Comparison of ENCODE assay signal across 8 cellular contexts in genomic region chr2:132349082-132349687, GRCh38.
DNase-seq lines count a peak whose midpoint lies in the region; ATAC-seq, FAIRE-seq and TF ChIP-seq lines count a peak whose summit lies in the region.
"Not testable (repeated sequence)": the region's sequence is repeated elsewhere in the genome, so short reads cannot be mapped to it uniquely, and the experiment has no call there.

No MANE protein-coding gene starts in this region.

- TF ChIP-seq CTCF in BJ (IDR thresholded peaks at IDR 0.05; ENCODE audit: insufficient read depth, low read depth, low read length) (peak; percentile 74), GM23338 (conservative IDR thresholded peaks at IDR 0.05; ENCODE audit: low read depth in 2 of 2) (peak; percentile 72 to 79), OCI-LY7 (conservative IDR thresholded peaks at IDR 0.05; ENCODE audit: low read length) (peak; percentile 74), HepG2 (CRISPR knock-in tag; IDR thresholded peaks at IDR 0.05) (peak; percentile 80)

- not testable (repeated sequence) for H3K27ac Mint-ChIP-seq in GM23338; activated naive CD4-positive, alpha-beta T cell treated with anti-CD3 and anti-CD28 coated beads for 36 hours

- not testable (repeated sequence) for H2AFZ ChIP-seq in GM23338; OCI-LY7 (ENCODE audit: low read length); HepG2 (ENCODE audit: low read length)

- not testable (repeated sequence) for H3K27me3 Mint-ChIP-seq in GM23338 (ENCODE audit: insufficient read depth, low read depth, poor library complexity)
- H3K27me3 Mint-ChIP-seq in activated naive CD4-positive, alpha-beta T cell treated with anti-CD3 and anti-CD28 coated beads for 36 hours (ENCODE audit: low read depth) = peaks cover 15% of the 10 kb centered on the region

- 0 out of 2 replicates have a peak, but pooled peaks have one; percentile 39 for TF ChIP-seq RAD21 in HepG2 (CRISPR knock-in tag; IDR thresholded peaks at IDR 0.05)

- H3K36me3 ChIP-seq in BJ (ENCODE audit: control insufficient read depth, insufficient read depth, low read length); GM23338 (ENCODE audit: insufficient read depth); OCI-LY7 (ENCODE audit: insufficient read depth, low read length); HepG2 (replicated peaks in 1 of 2; ENCODE audit: control insufficient read depth in 1 of 2, insufficient read depth in 2 of 2, low read length in 2 of 2): not testable (repeated sequence)

- H3K4me1 Mint-ChIP-seq in GM23338; activated naive CD4-positive, alpha-beta T cell treated with anti-CD3 and anti-CD28 coated beads for 36 hours (ENCODE audit: low read depth): not testable (repeated sequence)

- H3K27me3 ChIP-seq in BJ (ENCODE audit: control insufficient read depth, insufficient read depth, low read length); HepG2 (ENCODE audit: control insufficient read depth in 1 of 2, insufficient read depth in 2 of 2, low read length in 2 of 2): not testable (repeated sequence)
- H3K27me3 ChIP-seq in GM23338 (ENCODE audit: insufficient read depth) = peaks cover 26% of the 10 kb centered on the region

- H3K9ac ChIP-seq in HepG2 (ENCODE audit: insufficient read depth, low read depth, low read length) = not testable (repeated sequence)

- POLR2A ChIA-PET in BJ (lab: Charles Lee) = not testable (repeated sequence)
- POLR2A ChIA-PET in OCI-LY7 (lab: Charles Lee) (interaction anchor here (0.5 to 0.6 kb wide), 2 partner anchors 50 to 254 kb away, joined by 3 read pairs; no protein-coding TSS in a partner anchor), HepG2 (lab: Yijun Ruan, JAX) (interaction anchor here (0.6 to 0.8 kb wide), 3 partner anchors 67 to 91 kb away, joined by 3 to 4 read pairs (median 3); partner anchors contain the start of gene GPR39)

- H3K79me2 ChIP-seq in GM23338 (replicated peaks; ENCODE audit: insufficient read depth); OCI-LY7 (ENCODE audit: insufficient read depth, low read depth, low read length); HepG2 (ENCODE audit: insufficient read depth, low read length): not testable (repeated sequence)

- not testable (repeated sequence) for H3K4me1 ChIP-seq in GM23338 (ENCODE audit: insufficient read depth); OCI-LY7 (ENCODE audit: insufficient read depth, low read length, poor library complexity, severe bottlenecking); HepG2 (ENCODE audit: insufficient read depth, low read length)

- intact Hi-C loops in OCI-LY7 (cut with micrococcal nuclease; ENCODE audit: unreplicated experiment); activated naive CD4-positive, alpha-beta T cell treated with anti-CD3 and anti-CD28 coated beads for 36 hours (cut with micrococcal nuclease): not testable (repeated sequence)
- intact Hi-C loops in HepG2 (cut with micrococcal nuclease; ENCODE audit: unreplicated experiment) = loop anchor here (1.0 kb wide), 1 partner anchor 100 kb away; no protein-coding TSS in a partner anchor

- BruUV-seq in OCI-LY7 (replicated peaks; lab: Mats Ljungman, UMichigan); HepG2 (replicated peaks; lab: Mats Ljungman, UMichigan): not testable (repeated sequence)

- CTCF ChIA-PET in BJ (lab: Yijun Ruan, JAX) (interaction anchor here (0.5 to 2.5 kb wide), 15 partner anchors 20 to 1788 kb away, joined by 3 to 37 read pairs (median 3); partner anchors contain the start of gene GPR39), OCI-LY7 (lab: Charles Lee; ENCODE audit: unreplicated experiment) (interaction anchor here (0.9 kb wide), 1 partner anchor 81 kb away, joined by 3 read pairs; no protein-coding TSS in a partner anchor), HepG2 (lab: Yijun Ruan, JAX; ENCODE audit: low intra/inter-chr PET ratio, low total read pairs) (interaction anchor here (1.5 kb wide), 1 partner anchor 100 kb away, joined by 6 read pairs; no protein-coding TSS in a partner anchor)
- CTCF ChIA-PET in activated naive CD4-positive, alpha-beta T cell treated with anti-CD3 and anti-CD28 coated beads for 36 hours (lab: Charles Lee) = not testable (repeated sequence)

- DNase-seq in BJ (ENCODE audit: low read depth) = not testable (repeated sequence)
- DNase-seq in GM23338 (ENCODE audit: low spot score) (peak; percentile 80), NCI-H146 (lab: John Stamatoyannopoulos, UW) (peak; percentile 2), OCI-LY7 (ENCODE audit: low spot score) (peak; percentile 52), fibroblast of gingiva (ENCODE audit: low read depth) (peak; percentile 46), HepG2 (ENCODE audit: low spot score) (peak; percentile 49), skeletal muscle cell (ENCODE audit: low read depth) (peak; percentile 34)
- DNase-seq in activated naive CD4-positive, alpha-beta T cell treated with anti-CD3 and anti-CD28 coated beads for 36 hours = peak; percentile 15

- H3K9me2 ChIP-seq in GM23338 (ENCODE audit: insufficient read depth); OCI-LY7 (ENCODE audit: insufficient read depth, low read length): not testable (repeated sequence)

- TF ChIP-seq EP300 in HepG2 (IDR thresholded peaks at IDR 0.05; ENCODE audit: low read depth in 2 of 2, low read length in 2 of 2); HepG2 (CRISPR knock-in tag; IDR thresholded peaks at IDR 0.05; ENCODE audit: borderline replicate concordance): not testable (repeated sequence)

- ATAC-seq in GM23338, HepG2: not testable (repeated sequence)

- H3F3A ChIP-seq in GM23338 (replicated peaks; ENCODE audit: low read depth) = not testable (repeated sequence)

- H4K20me1 ChIP-seq in GM23338 (replicated peaks; ENCODE audit: insufficient read depth); OCI-LY7 (ENCODE audit: insufficient read depth, low read length); HepG2 (ENCODE audit: insufficient read depth, low read length): not testable (repeated sequence)

- in situ Hi-C loops in HepG2 (cut with HindIII; ENCODE audit: extremely low pct_ligation_motif_present, low pct_unique_long_range_greater_than_20kb) = not testable (repeated sequence)

- not testable (repeated sequence) for TF ChIP-seq POLR2A in HepG2 (IDR thresholded peaks at IDR 0.05; ENCODE audit: insufficient read depth in 1 of 2, low read depth in 2 of 2, low read length in 2 of 2)

- not testable (repeated sequence) for H3K36me3 Mint-ChIP-seq in GM23338 (ENCODE audit: low read depth); activated naive CD4-positive, alpha-beta T cell treated with anti-CD3 and anti-CD28 coated beads for 36 hours (ENCODE audit: low read depth)

- WGBS in HepG2 (ENCODE audit: low lambda C conversion rate) = 21% methylated on average over 8 of the region's 8 CpGs

- not testable (repeated sequence) for FAIRE-seq in HepG2 (lab: Jason Lieb, UNC)

- not testable (repeated sequence) for H3K27ac ChIP-seq in GM23338 (ENCODE audit: low read depth); OCI-LY7 (ENCODE audit: low read depth, low read length, poor library complexity, severe bottlenecking); HepG2 (ENCODE audit: extremely low read length, insufficient read depth, low read length)

- H3K4me3 ChIP-seq in BJ (ENCODE audit: low read depth, low read length); GM23338; OCI-LY7 (ENCODE audit: low read depth, low read length, poor library complexity, severe bottlenecking); HepG2 (replicated peaks in 1 of 3; ENCODE audit: insufficient read depth in 1 of 3, low read depth in 2 of 3, low read length in 3 of 3); skeletal muscle cell (ENCODE audit: low read depth, low read length): not testable (repeated sequence)

- not testable (repeated sequence) for H3K9me3 Mint-ChIP-seq in GM23338; activated naive CD4-positive, alpha-beta T cell treated with anti-CD3 and anti-CD28 coated beads for 36 hours

- H3K9me3 ChIP-seq in OCI-LY7 (ENCODE audit: low read length); HepG2 (ENCODE audit: low read length): not testable (repeated sequence)

- H3K4me3 Mint-ChIP-seq in GM23338; activated naive CD4-positive, alpha-beta T cell treated with anti-CD3 and anti-CD28 coated beads for 36 hours: not testable (repeated sequence)

- H3K4me2 ChIP-seq in GM23338; OCI-LY7 (ENCODE audit: low read length); HepG2 (ENCODE audit: low read depth, low read length): not testable (repeated sequence)

TF ChIP-seq in HepG2, 621 proteins besides CTCF, POLR2A, EP300 and RAD21:
- TF ChIP-seq SMC3 (IDR thresholded peaks at IDR 0.05; ENCODE audit: low read length) = peak; percentile 58; the same call in 1 of the 2 replicates
- not testable (repeated sequence) for TF ChIP-seq GABPA (IDR thresholded peaks at IDR 0.05; ENCODE audit: low read depth, low read length)
- TF ChIP-seq GABPA (CRISPR knock-in tag; IDR thresholded peaks at IDR 0.05; ENCODE audit: low read depth) = peak; percentile 40; the same call in 1 of the 2 replicates
- peak; percentile 77 for TF ChIP-seq THAP11 (CRISPR knock-in tag; IDR thresholded peaks at IDR 0.05)
- peak; percentile 76 for TF ChIP-seq STAG1 (CRISPR knock-in tag; IDR thresholded peaks at IDR 0.05)
